18 cellular contexts compared by ENCODE assay signal in genomic region chr12:62769076-62769619, GRCh38.
A peak's percentile ranks its signal among the peaks of the same experiment; 100 is the strongest.
DNase-seq lines count a peak whose midpoint lies in the region; ATAC-seq, FAIRE-seq and TF ChIP-seq lines count a peak whose summit lies in the region.
"Had no signal": no experiment of that assay in that cellular context is flagged by ENCODE, and none has a peak within 500 bp of the region (broad histone marks: within the 10 kb centered on the region; RNA-seq: fewer than 3 reads in every experiment).

No MANE protein-coding gene starts in this region.

- H2BK5ac ChIP-seq in mesendoderm (ENCODE audit: low read length) = peak overlapping the region; percentile 96

- H3K9ac ChIP-seq in HUES48 (ENCODE audit: low read depth, low read length) = no peak overlapping the region
- H3K9ac ChIP-seq in astrocyte (ENCODE audit: low read length) = no peak overlapping the region
- H3K9ac ChIP-seq in mesendoderm (ENCODE audit: low read length) = peak overlapping the region; percentile 48

- H4K8ac ChIP-seq in mesendoderm (ENCODE audit: low read depth, low read length) = no peak overlapping the region

- no peak for FAIRE-seq in astrocyte (lab: Jason Lieb, UNC)
- FAIRE-seq: G401.6, GM12892, H54 had no signal

- no peaks in the 10 kb centered on the region for H3K36me3 Mint-ChIP-seq in astrocyte (ENCODE audit: low read depth, unreplicated experiment)
- H3K36me3 Mint-ChIP-seq: CD4-positive, alpha-beta memory T cell had no signal

- DNase-seq in astrocyte (ENCODE audit: low read depth) (no peak), mesendoderm (peak; percentile 96), SKM-1 (lab: John Stamatoyannopoulos, UW; ENCODE audit: unreplicated experiment) (no peak)
- DNase-seq: 8988T; C1 segment of cervical spinal cord; Caco-2; CD4-positive, alpha-beta memory T cell; DMS153; DND-41; GOT3; HFFc6 had no signal

- H3K4me3 ChIP-seq in HUES48 (ENCODE audit: low read depth, low read length) = no peak overlapping the region
- no peak overlapping the region for H3K4me3 ChIP-seq in astrocyte (ENCODE audit: insufficient read depth, low read depth, low read length)
- H3K4me3 ChIP-seq in mesendoderm (ENCODE audit: low read length) = no peak overlapping the region
- H3K4me3 ChIP-seq: HAP-1 had no signal

- H3K27ac ChIP-seq in HUES48 (ENCODE audit: low read depth, low read length) = peak overlapping the region; percentile 46
- no peak overlapping the region for H3K27ac ChIP-seq in astrocyte (ENCODE audit: low read depth, low read length)
- H3K27ac ChIP-seq in mesendoderm (ENCODE audit: low read depth, low read length) = peak overlapping the region; percentile 83

- TF ChIP-seq CTCF in astrocyte (IDR thresholded peaks at IDR 0.05; ENCODE audit: insufficient read depth, low read depth, low read length) = no peak

- H3K23ac ChIP-seq in mesendoderm (ENCODE audit: low read length) = no peak overlapping the region

- H2BK15ac ChIP-seq in mesendoderm (replicated peaks; ENCODE audit: low read depth) = no peak overlapping the region

- H3K4me1 Mint-ChIP-seq in astrocyte (ENCODE audit: low read depth, unreplicated experiment) = peaks cover 13% of the 10 kb centered on the region
- H3K4me1 Mint-ChIP-seq: CD4-positive, alpha-beta memory T cell had no signal

- no peak for ATAC-seq in HG02763 (IDR thresholded peaks at IDR 0.05; ENCODE audit: unreplicated experiment)
- no peak for ATAC-seq in HG02970 (IDR thresholded peaks at IDR 0.05; ENCODE audit: low FRiP score, unreplicated experiment)

- H3K4me3 Mint-ChIP-seq in astrocyte (ENCODE audit: unreplicated experiment) = no peak overlapping the region
- H3K4me3 Mint-ChIP-seq: CD4-positive, alpha-beta memory T cell; HFFc6 had no signal

- peak overlapping the region; percentile 60 for H3K4ac ChIP-seq in mesendoderm (ENCODE audit: low read depth, low read length)

- H2AK5ac ChIP-seq in mesendoderm (ENCODE audit: low read length) = peak overlapping the region; percentile 73

- no peaks in the 10 kb centered on the region for H3K79me1 ChIP-seq in mesendoderm (ENCODE audit: low read length)

- H3K9me3 ChIP-seq in HUES48 (ENCODE audit: control insufficient read depth, insufficient read depth, low read length) = no peaks in the 10 kb centered on the region
- H3K9me3 ChIP-seq in astrocyte (ENCODE audit: insufficient read depth, low read depth, low read length) = no peaks in the 10 kb centered on the region
- H3K9me3 ChIP-seq: Caco-2, HAP-1 had no signal

- H3K79me2 ChIP-seq in astrocyte (ENCODE audit: insufficient read depth, low read length) (no peaks in the 10 kb centered on the region), mesendoderm (ENCODE audit: control insufficient read depth, insufficient read depth, low read length) (no peaks in the 10 kb centered on the region)

- peak overlapping the region; percentile 79 for H3K56ac ChIP-seq in mesendoderm (ENCODE audit: low read length)

- H3K27me3 Mint-ChIP-seq in astrocyte (ENCODE audit: low read depth, unreplicated experiment) = peaks cover 4% of the 10 kb centered on the region

- H4K20me1 ChIP-seq in astrocyte (ENCODE audit: insufficient read depth, low read length) = no peaks in the 10 kb centered on the region

- peak overlapping the region; percentile 71 for H3K18ac ChIP-seq in mesendoderm (ENCODE audit: low read length)

- no peak overlapping the region for H3K4me2 ChIP-seq in astrocyte (ENCODE audit: low read length)
- H3K4me2 ChIP-seq in mesendoderm (ENCODE audit: low read length) = no peak overlapping the region

- H3K4me1 ChIP-seq in HUES48 (ENCODE audit: control insufficient read depth, insufficient read depth, low read length) (peaks cover 29% of the 10 kb centered on the region), astrocyte (ENCODE audit: insufficient read depth, low read length) (peaks cover 15% of the 10 kb centered on the region), mesendoderm (ENCODE audit: control insufficient read depth, low read depth, low read length) (peaks cover 12% of the 10 kb centered on the region)

- H3K27me3 ChIP-seq in HUES48 (ENCODE audit: control insufficient read depth, insufficient read depth, low read length) (no peaks in the 10 kb centered on the region), astrocyte (ENCODE audit: insufficient read depth, low read length) (no peaks in the 10 kb centered on the region), mesendoderm (ENCODE audit: insufficient read depth, low read length, poor library complexity) (no peaks in the 10 kb centered on the region)

- H4K5ac ChIP-seq in mesendoderm (ENCODE audit: low read length) = peak overlapping the region; percentile 77

- H3K27ac Mint-ChIP-seq in astrocyte (ENCODE audit: unreplicated experiment) = peak overlapping the region; percentile 49
- H3K27ac Mint-ChIP-seq: CD4-positive, alpha-beta memory T cell; HFFc6 had no signal

- no peaks in the 10 kb centered on the region for H3K36me3 ChIP-seq in HUES48 (ENCODE audit: control insufficient read depth, insufficient read depth, low read length)
- H3K36me3 ChIP-seq in astrocyte (ENCODE audit: insufficient read depth, low read length) = no peaks in the 10 kb centered on the region
- no peaks in the 10 kb centered on the region for H3K36me3 ChIP-seq in mesendoderm (ENCODE audit: control insufficient read depth, insufficient read depth, low read length)
- H3K36me3 ChIP-seq: HAP-1 had no signal

- H3K9me3 Mint-ChIP-seq in astrocyte (ENCODE audit: unreplicated experiment) = peaks cover 2% of the 10 kb centered on the region
- H3K9me3 Mint-ChIP-seq: CD4-positive, alpha-beta memory T cell had no signal

- WGBS in mesendoderm (ENCODE audit: extremely low coverage, insufficient coverage, low lambda C conversion rate) = no CpG with 5 or more reads among the region's 3 CpGs

- H2AFZ ChIP-seq in astrocyte (ENCODE audit: low read depth, low read length) = no peak overlapping the region

- peak overlapping the region; percentile 85 for H2BK120ac ChIP-seq in mesendoderm (ENCODE audit: low read depth, low read length)
